ENCODE assay signal across 26 cellular contexts in the genomic region with DNA sequence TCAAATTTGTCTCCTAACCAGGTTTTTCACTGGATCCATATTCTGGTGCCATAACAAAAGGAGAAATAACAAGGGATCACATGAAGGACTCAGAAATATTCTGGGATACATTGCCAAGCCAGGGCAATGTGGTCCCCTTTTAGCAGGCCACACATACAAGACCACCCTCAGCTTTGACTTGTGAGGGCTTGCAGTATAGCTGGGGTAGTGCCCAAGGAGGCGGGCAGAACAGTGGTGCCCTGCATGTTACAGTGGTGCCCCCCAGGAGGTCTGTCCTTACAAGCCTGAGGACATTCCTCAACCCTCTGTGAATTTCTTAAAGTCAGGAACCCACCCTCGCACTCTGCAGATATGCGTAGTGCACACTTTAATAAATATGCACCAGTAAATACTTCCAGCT.
"Had no signal": no experiment of that assay in that cellular context is flagged by ENCODE, and none has a peak within 500 bp of the region (broad histone marks: within the 10 kb centered on the region; RNA-seq: fewer than 3 reads in every experiment).

No MANE protein-coding gene starts in this region.

- H3K9me3 ChIP-seq: adrenal gland had no signal

- H3K27ac ChIP-seq: adrenal gland, coronary artery, dorsolateral prefrontal cortex had no signal

- H3K4me3 ChIP-seq: adrenal gland, coronary artery, dorsolateral prefrontal cortex had no signal

- ATAC-seq: activated CD4-positive, alpha-beta T cell treated with anti-CD3 and anti-CD28 coated beads for 36 hours; activated CD8-positive, alpha-beta memory T cell treated with anti-CD3 and anti-CD28 coated beads, Interleukin-2, amount 10 ng/mL, durations not matched to agents 7 days and 5 days; activated CD8-positive, alpha-beta T cell treated with anti-CD3 and anti-CD28 coated beads, Interleukin-2, amount 10 ng/mL, durations not matched to agents 7 days and 5 days; activated naive CD8-positive, alpha-beta T cell treated with anti-CD3 and anti-CD28 coated beads, Interleukin-2, amount 50 U/mL, for 24 hours; activated T-helper 17 cell treated with anti-CD3 and anti-CD28 coated beads, Interleukin-2, amount 50 U/mL, for 72 hours; T-helper 17 cell had no signal

- H3K27me3 ChIP-seq: adrenal gland had no signal

- H3K4me1 ChIP-seq: adrenal gland had no signal

- DNase-seq: activated CD4-positive, alpha-beta memory T cell treated with anti-CD3 and anti-CD28 coated beads for 36 hours; activated CD4-positive, alpha-beta T cell treated with anti-CD3 and anti-CD28 coated beads for 36 hours; activated CD4-positive, alpha-beta T cell treated with anti-CD3 and anti-CD28 coated beads, Interleukin-2, amount 10 ng/mL, durations not matched to agents 24 days and 14 days; activated CD4-positive, CD25-positive, alpha-beta regulatory T cell; activated CD4-positive, CD25-positive, alpha-beta regulatory T cell treated with anti-CD3 and anti-CD28 coated beads, Interleukin-2, amount 50 U/mL, for 72 hours; activated CD8-positive, alpha-beta memory T cell treated with anti-CD3 and anti-CD28 coated beads, Interleukin-2, amount 10 ng/mL, durations not matched to agents 7 days and 5 days; activated CD8-positive, alpha-beta memory T cell treated with anti-CD3 and anti-CD28 coated beads, Interleukin-2, amount 50 U/mL, for 4 hours; activated CD8-positive, alpha-beta T cell treated with anti-CD3 and anti-CD28 coated beads, Interleukin-2, amount 10 ng/mL, durations not matched to agents 7 days and 5 days; activated effector memory CD4-positive, alpha-beta T cell treated with Interleukin-2 at 50 U/mL for 16 hours; activated naive CD4-positive, alpha-beta T cell treated with anti-CD3 and anti-CD28 coated beads for 36 hours; activated naive CD8-positive, alpha-beta T cell treated with anti-CD3 and anti-CD28 coated beads for 36 hours; activated naive CD8-positive, alpha-beta T cell treated with anti-CD3 and anti-CD28 coated beads, Interleukin-2, amount 50 U/mL, for 24 hours; activated T-cell treated with anti-CD3 and anti-CD28 coated beads for 4 hours; activated T-cell treated with anti-CD3 and anti-CD28 coated beads, Interleukin-2, amount 50 U/mL, for 24 hours; amygdala; aorta; effector memory CD4-positive, alpha-beta T cell; endodermal cell; head of caudate nucleus; T-helper 1 cell; T-helper 17 cell; T1000 had no signal

- H3K36me3 ChIP-seq: adrenal gland had no signal
